21 cellular contexts compared by ENCODE assay signal in genomic region chr16:19429271-19429670, GRCh38. TPM values are rescaled to one million over a fixed set of nuclear protein-coding genes. Genes with fewer than 3 reads are reported as not detected.
DNase-seq lines count a peak whose midpoint lies in the region; ATAC-seq and TF ChIP-seq lines count a peak whose summit lies in the region.
"Had no signal": no experiment of that assay in that cellular context is flagged by ENCODE, and none has a peak within 500 bp of the region (broad histone marks: within the 10 kb centered on the region; RNA-seq: fewer than 3 reads in every experiment).

No MANE protein-coding gene starts in this region.

- no peak overlapping the region for H3K4me3 Mint-ChIP-seq in activated naive CD8-positive, alpha-beta T cell treated with anti-CD3 and anti-CD28 coated beads, Interleukin-2, amount 50 U/mL, for 24 hours
- H3K4me3 Mint-ChIP-seq: CD8-positive, alpha-beta memory T cell; memory B cell; stimulated activated naive CD8-positive, alpha-beta T cell treated with anti-CD3 and anti-CD28 coated beads, Interleukin-15, Interleukin-2, amounts not matched to agents 100 ng/mL and 50 ng/mL, for 24 hours; T-helper 1 cell treated with Interleukin-12 subunit alpha and Interleukin-12 subunit beta and Interleukin-4 antibody, amounts not matched to agents 30 μg/mL and 1 μg/mL, for 36 hours had no signal

- in situ Hi-C loops in mammary epithelial cell (cut with MboI; ENCODE audit: low sequenced_read_pairs in 2 of 2), result no loop called here

- peaks cover 2% of the 10 kb centered on the region for H3K27me3 Mint-ChIP-seq in activated naive CD8-positive, alpha-beta T cell treated with anti-CD3 and anti-CD28 coated beads, Interleukin-2, amount 50 U/mL, for 24 hours

- H3K36me3 ChIP-seq in breast epithelium (no peaks in the 10 kb centered on the region), mammary epithelial cell (ENCODE audit: insufficient read depth, low read length) (no peaks in the 10 kb centered on the region), right lobe of liver (no peaks in the 10 kb centered on the region)
- H3K36me3 ChIP-seq: gastrocnemius medialis, right atrium auricular region had no signal

- no peak overlapping the region for H2AFZ ChIP-seq in mammary epithelial cell (ENCODE audit: low read depth, low read length)
- H2AFZ ChIP-seq: GM23248 had no signal

- no peaks in the 10 kb centered on the region for H3K36me3 Mint-ChIP-seq in activated naive CD8-positive, alpha-beta T cell treated with anti-CD3 and anti-CD28 coated beads, Interleukin-2, amount 50 U/mL, for 24 hours (ENCODE audit: low read depth)
- H3K36me3 Mint-ChIP-seq: CD8-positive, alpha-beta memory T cell; memory B cell had no signal

- CTCF ChIA-PET in mammary epithelial cell (lab: Charles Lee; ENCODE audit: low non-redundant PET), result no interaction called here

- H3K27ac ChIP-seq in breast epithelium (peak overlapping the region; percentile 77 to 85), mammary epithelial cell (ENCODE audit: insufficient read depth, low read depth, low read length) (no peak overlapping the region), right lobe of liver (peak overlapping the region in 2 of 3 donors; percentile 16 to 34)
- H3K27ac ChIP-seq: gastrocnemius medialis, GM23248, HL-60, right atrium auricular region had no signal

- DNase-seq in breast epithelium (ENCODE audit: low spot score in 2 of 2), result no peak
- DNase-seq in mammary epithelial cell, result no peak
- DNase-seq in NCI-H774 (lab: John Stamatoyannopoulos, UW), result peak; percentile 83
- peak; percentile 54 to 72 (median 66) for DNase-seq in right lobe of liver
- no peak for DNase-seq in NCI-H526 treated with DMSO at 0.1 percent for 48 hours (lab: John Stamatoyannopoulos, UW)
- DNase-seq in COLO829 (ENCODE audit: low spot score), result no peak
- no peak for DNase-seq in activated naive CD8-positive, alpha-beta T cell treated with anti-CD3 and anti-CD28 coated beads, Interleukin-2, amount 50 U/mL, for 24 hours
- DNase-seq: activated CD4-positive, CD25-positive, alpha-beta regulatory T cell; activated gamma-delta T cell; CD8-positive, alpha-beta memory T cell; gastrocnemius medialis; GM23248; KBM-7 had no signal

- no peaks in the 10 kb centered on the region for H3K9me3 ChIP-seq in breast epithelium
- H3K9me3 ChIP-seq in mammary epithelial cell (replicated peaks; ENCODE audit: insufficient read depth, low read length), result no peaks in the 10 kb centered on the region
- H3K9me3 ChIP-seq in right lobe of liver, result no peaks in the 10 kb centered on the region
- H3K9me3 ChIP-seq: gastrocnemius medialis, right atrium auricular region had no signal

- H3K79me2 ChIP-seq in mammary epithelial cell (ENCODE audit: insufficient read depth, low read length), result no peaks in the 10 kb centered on the region

- dilution Hi-C loops in mammary epithelial cell (cut with HindIII; ENCODE audit: low sequenced_read_pairs), result no loop called here

- ATAC-seq in right lobe of liver, result peak; percentile 77 to 95 (median 88)
- ATAC-seq in GM19395 (IDR thresholded peaks at IDR 0.05; ENCODE audit: unreplicated experiment), result no peak
- ATAC-seq in activated naive CD8-positive, alpha-beta T cell treated with anti-CD3 and anti-CD28 coated beads, Interleukin-2, amount 50 U/mL, for 24 hours, result no peak
- ATAC-seq: gastrocnemius medialis, GM12878 had no signal

- H3K27me3 ChIP-seq in breast epithelium (no peaks in the 10 kb centered on the region), mammary epithelial cell (ENCODE audit: insufficient read depth, low read length) (no peaks in the 10 kb centered on the region), right lobe of liver (no peaks in the 10 kb centered on the region)
- H3K27me3 ChIP-seq: gastrocnemius medialis, right atrium auricular region had no signal

- TF ChIP-seq CTCF in breast epithelium (IDR thresholded peaks at IDR 0.05) (no peak), mammary epithelial cell (conservative IDR thresholded peaks at IDR 0.05 in 1 of 2, IDR thresholded peaks at IDR 0.05 in 1 of 2; ENCODE audit: extremely low read depth in 1 of 2, insufficient read depth in 1 of 2, low read depth in 1 of 2, low read length in 2 of 2) (no peak), right lobe of liver (IDR thresholded peaks at IDR 0.05) (no peak)

- TF ChIP-seq POLR2A in breast epithelium (IDR thresholded peaks at IDR 0.05), result no peak
- no peak for TF ChIP-seq POLR2A in right lobe of liver (IDR thresholded peaks at IDR 0.05)

- no peak overlapping the region for H3K9ac ChIP-seq in mammary epithelial cell (ENCODE audit: insufficient read depth, low read length)
- H3K9ac ChIP-seq: GM23248 had no signal

- WGBS in mammary epithelial cell (ENCODE audit: low coverage, missing lambda C conversion rate), result 45% methylated on average over 4 of the region's 4 CpGs
- WGBS in right lobe of liver (ENCODE audit: insufficient coverage, low coverage, low lambda C conversion rate, missing lambda C conversion rate), result 4% methylated on average over 4 of the region's 4 CpGs

- H3K4me1 ChIP-seq in breast epithelium (no peaks in the 10 kb centered on the region), mammary epithelial cell (ENCODE audit: insufficient read depth, low read length) (no peaks in the 10 kb centered on the region), right lobe of liver (peaks cover 0 to 21% (median 6%) of the 10 kb centered on the region in 4 donors)
- H3K4me1 ChIP-seq: gastrocnemius medialis, right atrium auricular region had no signal

- BruUV-seq in mammary epithelial cell (replicated peaks; lab: Mats Ljungman, UMichigan), result no TSS peak

- intact Hi-C loops in breast epithelium (cut with DNase I; ENCODE audit: low total_unique reads) (no loop called here), mammary epithelial cell (cut with micrococcal nuclease) (no loop called here), right lobe of liver (cut with DNase I) (no loop called here)

- no peak overlapping the region for H3K4me2 ChIP-seq in mammary epithelial cell (ENCODE audit: insufficient read depth, low read depth, low read length)

- H3K4me1 Mint-ChIP-seq in activated naive CD8-positive, alpha-beta T cell treated with anti-CD3 and anti-CD28 coated beads, Interleukin-2, amount 50 U/mL, for 24 hours, result no peaks in the 10 kb centered on the region
- H3K4me1 Mint-ChIP-seq: CD8-positive, alpha-beta memory T cell had no signal

- H3K4me3 ChIP-seq in breast epithelium, result no peak overlapping the region
- no peak overlapping the region for H3K4me3 ChIP-seq in mammary epithelial cell (replicated peaks in 1 of 3; ENCODE audit: insufficient read depth in 1 of 3, low read depth in 2 of 3, low read length in 3 of 3)
- no peak overlapping the region for H3K4me3 ChIP-seq in right lobe of liver
- H3K4me3 ChIP-seq: gastrocnemius medialis, GM12878, GM23248, right atrium auricular region had no signal

- no peaks in the 10 kb centered on the region for H3K9me3 Mint-ChIP-seq in activated naive CD8-positive, alpha-beta T cell treated with anti-CD3 and anti-CD28 coated beads, Interleukin-2, amount 50 U/mL, for 24 hours
- H3K9me3 Mint-ChIP-seq: CD8-positive, alpha-beta memory T cell; stimulated activated naive CD8-positive, alpha-beta T cell treated with anti-CD3 and anti-CD28 coated beads, Interleukin-15, Interleukin-2, amounts not matched to agents 100 ng/mL and 50 ng/mL, for 24 hours; T-helper 1 cell treated with Interleukin-12 subunit alpha and Interleukin-12 subunit beta and Interleukin-4 antibody, amounts not matched to agents 30 μg/mL and 1 μg/mL, for 36 hours had no signal

- H4K20me1 ChIP-seq in mammary epithelial cell (ENCODE audit: insufficient read depth, low read length), result no peaks in the 10 kb centered on the region

- H3K27ac Mint-ChIP-seq in activated naive CD8-positive, alpha-beta T cell treated with anti-CD3 and anti-CD28 coated beads, Interleukin-2, amount 50 U/mL, for 24 hours, result no peak overlapping the region
- H3K27ac Mint-ChIP-seq: CD8-positive, alpha-beta memory T cell; memory B cell; stimulated activated naive CD8-positive, alpha-beta T cell treated with anti-CD3 and anti-CD28 coated beads, Interleukin-15, Interleukin-2, amounts not matched to agents 100 ng/mL and 50 ng/mL, for 24 hours; T-helper 1 cell treated with Interleukin-12 subunit alpha and Interleukin-12 subunit beta and Interleukin-4 antibody, amounts not matched to agents 30 μg/mL and 1 μg/mL, for 36 hours had no signal

RNA-seq across cellular contexts. Expression of gene TMC5, which starts 11.6 kb away (rescaled TPM):
- 10 to 100 TPM in 2 of 3 donors, under 1 TPM in 1; under 0.01 to 40.3 (median 28.8) TPM for total RNA-seq in breast epithelium
- under 1 TPM in 1 of 2 donors, not detected in 1; 0.33 TPM for total RNA-seq in mammary epithelial cell
- polyA plus RNA-seq in mammary epithelial cell, result 0.11 TPM
- not detected for polyA minus RNA-seq in mammary epithelial cell
- 1 to 10 TPM in 2 of 6 experiments, under 1 TPM in 3, not detected in 1; 0.43 to 3.4 (median 0.93) TPM for total RNA-seq in right lobe of liver
- total RNA-seq: CD8-positive, alpha-beta memory T cell; chondrocyte; GM12878; GM23248 had no signal
- polyA plus RNA-seq: CD8-positive, alpha-beta memory T cell; GM23248 had no signal

Comparison
In these comparisons a context has a peak if more than half of its experiments do, and no peak if none do; other contexts are left out.
1. DNase-seq: peak in NCI-H774 (single experiment) and right lobe of liver (3 of 3); none in breast epithelium (0 of 2), mammary epithelial cell (single experiment), NCI-H526 treated with DMSO at 0.1 percent for 48 hours (single experiment), COLO829 (single experiment) and activated naive CD8-positive, alpha-beta T cell treated with anti-CD3 and anti-CD28 coated beads, Interleukin-2, amount 50 U/mL, for 24 hours (single experiment).
2. ATAC-seq: peak in right lobe of liver (4 of 4); none in GM19395 (single experiment) and activated naive CD8-positive, alpha-beta T cell treated with anti-CD3 and anti-CD28 coated beads, Interleukin-2, amount 50 U/mL, for 24 hours (single experiment).